Comparison of ENCODE assay signal across 15 cellular contexts in the genomic region with DNA sequence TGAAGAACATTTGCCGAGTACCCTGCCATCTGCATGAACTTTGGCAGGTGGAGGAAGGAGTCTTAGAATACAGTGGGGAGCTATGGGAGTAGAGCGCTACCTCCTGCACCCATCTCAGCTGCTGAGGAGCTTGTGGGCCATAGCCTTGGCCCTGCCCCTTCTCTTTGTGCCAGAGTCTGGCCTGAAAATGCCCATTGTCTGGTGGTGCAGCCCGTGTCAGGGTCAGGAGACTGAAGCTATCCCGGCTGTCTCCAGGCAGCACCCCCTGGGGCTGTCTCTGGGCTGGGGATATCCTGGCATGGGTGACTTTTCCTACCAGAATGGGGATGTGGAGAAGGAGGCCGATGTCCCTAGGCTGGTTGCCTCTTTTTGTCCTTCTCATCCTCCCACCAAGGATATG. TPM values are rescaled to one million over a fixed set of nuclear protein-coding genes. Genes with fewer than 3 reads are reported as not detected.
DNase-seq lines count a peak whose midpoint lies in the region; ATAC-seq and TF ChIP-seq lines count a peak whose summit lies in the region.
"Had no signal": no experiment of that assay in that cellular context is flagged by ENCODE, and none has a peak within 500 bp of the region (broad histone marks: within the 10 kb centered on the region; RNA-seq: fewer than 3 reads in every experiment).

No MANE protein-coding gene starts in this region.

- H3K27me3 ChIP-seq in dorsolateral prefrontal cortex (no peaks in the 10 kb centered on the region), gastrocnemius medialis (no peaks in the 10 kb centered on the region)
- no peaks in the 10 kb centered on the region for H3K27me3 ChIP-seq in effector memory CD4-positive, alpha-beta T cell (replicated peaks; ENCODE audit: control insufficient read depth, insufficient read depth, low read length, poor library complexity, severe bottlenecking)
- H3K27me3 ChIP-seq: SJSA1 had no signal

- no peak for TF ChIP-seq POLR2A in gastrocnemius medialis (IDR thresholded peaks at IDR 0.05)

- H3K4me1 Mint-ChIP-seq in osteocyte (ENCODE audit: unreplicated experiment): no peaks in the 10 kb centered on the region

- in situ Hi-C loops in gastrocnemius medialis (cut with MboI; ENCODE audit: low sequenced_read_pairs in 4 of 4): no loop called here

- DNase-seq in RWPE1 (ENCODE audit: low spot score) (no peak), dorsolateral prefrontal cortex (peak; percentile 14 to 90 (median 88)), middle frontal gyrus (ENCODE audit: extremely low spot score, low spot score) (peak; percentile 51), gastrocnemius medialis (no peak), DMS153 (lab: John Stamatoyannopoulos, UW) (no peak), osteocyte (ENCODE audit: extremely low spot score, unreplicated experiment) (no peak)
- no peak for DNase-seq in effector memory CD4-positive, alpha-beta T cell
- DNase-seq: DMS79 treated with DMSO at 0.1 percent for 48 hours; NCI-H1436 treated with DMSO at 0.1 percent for 48 hours; NCI-H2081 treated with DMSO at 0.1 percent for 48 hours; NCI-H526 treated with DMSO at 0.1 percent for 48 hours; NK-92 treated with Interleukin-12 subunit alpha and Interleukin-12 subunit beta, amount 100 ng/mL, for 24 hours had no signal

- intact Hi-C loops in dorsolateral prefrontal cortex (cut with DNase I): no loop called here
- intact Hi-C loops in gastrocnemius medialis (cut with DNase I; ENCODE audit: low total_unique reads): loop anchor here (5.0 kb wide), 1 partner anchor 823 kb away; the partner anchor contains the start of gene RPS8

- H3K9me3 Mint-ChIP-seq in osteocyte (ENCODE audit: unreplicated experiment): no peaks in the 10 kb centered on the region

- ATAC-seq in gastrocnemius medialis (no peak), HG03342 (IDR thresholded peaks at IDR 0.05; ENCODE audit: unreplicated experiment) (no peak)
- ATAC-seq: HCT116 had no signal

- H3K9me3 ChIP-seq in gastrocnemius medialis: no peaks in the 10 kb centered on the region
- H3K9me3 ChIP-seq in effector memory CD4-positive, alpha-beta T cell (ENCODE audit: control insufficient read depth, low read length): no peaks in the 10 kb centered on the region
- H3K9me3 ChIP-seq: SJSA1 had no signal

- TF ChIP-seq CTCF in RWPE1 (conservative IDR thresholded peaks at IDR 0.05; ENCODE audit: low read depth): no peak
- TF ChIP-seq CTCF in dorsolateral prefrontal cortex (IDR thresholded peaks at IDR 0.05 in 54 of 56, conservative IDR thresholded peaks at IDR 0.05 in 2 of 56; ENCODE audit: low read depth in 1 of 56, partially characterized antibody in 56 of 56): peak in 12 of 56 donors; percentile 7 to 42 (median 20)
- no peak for TF ChIP-seq CTCF in gastrocnemius medialis (IDR thresholded peaks at IDR 0.05 in 4 of 5, conservative IDR thresholded peaks at IDR 0.05 in 1 of 5)
- TF ChIP-seq CTCF in osteocyte (IDR thresholded peaks at IDR 0.05): no peak

- no peak overlapping the region for H3K27ac Mint-ChIP-seq in osteocyte (ENCODE audit: unreplicated experiment)

- H3K4me1 ChIP-seq in gastrocnemius medialis: peaks cover 65% of the 10 kb centered on the region in 2 donors
- H3K4me1 ChIP-seq in effector memory CD4-positive, alpha-beta T cell (ENCODE audit: control insufficient read depth, insufficient read depth, low read length, poor library complexity, severe bottlenecking): no peaks in the 10 kb centered on the region
- H3K4me1 ChIP-seq: SJSA1 had no signal

- H3K4me3 Mint-ChIP-seq in osteocyte (ENCODE audit: unreplicated experiment): no peak overlapping the region

- H3K27ac ChIP-seq in RWPE1 (0 out of 2 replicates have a peak overlapping the region, but pooled peaks have one; percentile 12), dorsolateral prefrontal cortex (peak overlapping the region; percentile 88 to 100 (median 99)), gastrocnemius medialis (peak overlapping the region in 3 of 4 donors; percentile 33 to 97 (median 56))
- H3K27ac ChIP-seq in effector memory CD4-positive, alpha-beta T cell (ENCODE audit: insufficient read depth, low read length, poor library complexity, severe bottlenecking): no peak overlapping the region
- H3K27ac ChIP-seq: SJSA1 had no signal

- POLR2A ChIA-PET in RWPE1 (lab: Yijun Ruan, JAX; ENCODE audit: low non-redundant PET): no interaction called here

- H3K4me3 ChIP-seq in dorsolateral prefrontal cortex (peak overlapping the region in 14 of 59 donors; percentile 1 to 99 (median 26)), gastrocnemius medialis (no peak overlapping the region)
- no peak overlapping the region for H3K4me3 ChIP-seq in effector memory CD4-positive, alpha-beta T cell (ENCODE audit: insufficient read depth, low read depth, low read length, poor library complexity, severe bottlenecking)
- H3K4me3 ChIP-seq: SJSA1 had no signal

- H3K36me3 Mint-ChIP-seq in osteocyte (ENCODE audit: unreplicated experiment): peaks cover 23% of the 10 kb centered on the region

- peaks cover 0 to 44% of the 10 kb centered on the region in 2 donors for H3K36me3 ChIP-seq in gastrocnemius medialis
- peaks cover 8% of the 10 kb centered on the region for H3K36me3 ChIP-seq in effector memory CD4-positive, alpha-beta T cell (ENCODE audit: control insufficient read depth, insufficient read depth, low read length)

- no peaks in the 10 kb centered on the region for H3K27me3 Mint-ChIP-seq in osteocyte (ENCODE audit: unreplicated experiment)

- CTCF ChIA-PET in RWPE1 (lab: Yijun Ruan, JAX): interaction anchor here (0.5 to 0.6 kb wide), 2 partner anchors 46 to 98 kb away, joined by 3 to 5 read pairs; no protein-coding TSS in a partner anchor

RNA-seq across cellular contexts. Expression of gene IPO13, which starts 7.3 kb away (rescaled TPM):
- total RNA-seq in dorsolateral prefrontal cortex (100 to 1,000 TPM in 51 of 120 experiments, 10 to 100 TPM in 69; 48.0 to 243 (median 94.5) TPM), gastrocnemius medialis (100 to 1,000 TPM in 3 of 4 donors, 10 to 100 TPM in 1; 81.9 to 171 (median 105) TPM), osteocyte (37.6 and 40.8 TPM in 2 replicates)

RNA-seq across cellular contexts. Expression of gene DPH2, which starts 15.8 kb away (rescaled TPM):
- total RNA-seq in dorsolateral prefrontal cortex (10 to 100 TPM; 12.0 to 31.1 (median 20.7) TPM), gastrocnemius medialis (10 to 100 TPM; 53.1 to 68.3 (median 55.3) TPM), osteocyte (21.7 and 22.4 TPM in 2 replicates)

RNA-seq across cellular contexts. Expression of gene ARTN, which starts 20.4 kb away (rescaled TPM):
- total RNA-seq in dorsolateral prefrontal cortex (1 to 10 TPM in 86 of 120 experiments, under 1 TPM in 30, not detected in 4; 0.28 to 6.5 (median 1.4) TPM), gastrocnemius medialis (1 to 10 TPM in 1 of 4 donors, under 1 TPM in 1, not detected in 2; 0.25 to 1.8 TPM), osteocyte (0.81 and 1.1 TPM in 2 replicates)
- total RNA-seq: SJSA1 had no signal

RNA-seq across cellular contexts. Expression of gene ATP6V0B, which starts 20.7 kb away (rescaled TPM):
- total RNA-seq in dorsolateral prefrontal cortex: 100 to 1,000 TPM; 112 to 276 (median 202) TPM
- 100 to 1,000 TPM; 156 to 242 (median 195) TPM for total RNA-seq in gastrocnemius medialis
- 128 and 130 TPM in 2 replicates for total RNA-seq in osteocyte

RNA-seq across cellular contexts. Expression of gene B4GALT2, which starts 25.0 kb away (rescaled TPM):
- 10 to 100 TPM; 33.5 to 97.8 (median 48.8) TPM for total RNA-seq in dorsolateral prefrontal cortex
- 10 to 100 TPM; 63.5 to 97.8 (median 72.1) TPM for total RNA-seq in gastrocnemius medialis
- total RNA-seq in osteocyte: 62.8 and 65.5 TPM in 2 replicates

Comparison
In these comparisons a context has a peak if more than half of its experiments do, and no peak if none do; other contexts are left out.
1. DNase-seq: peak in dorsolateral prefrontal cortex (10 of 10) and middle frontal gyrus (single experiment); none in RWPE1 (single experiment), gastrocnemius medialis (0 of 2), DMS153 (single experiment), effector memory CD4-positive, alpha-beta T cell (0 of 3) and osteocyte (single experiment).